Comparison of ENCODE assay signal across 12 cellular contexts in the genomic region with DNA sequence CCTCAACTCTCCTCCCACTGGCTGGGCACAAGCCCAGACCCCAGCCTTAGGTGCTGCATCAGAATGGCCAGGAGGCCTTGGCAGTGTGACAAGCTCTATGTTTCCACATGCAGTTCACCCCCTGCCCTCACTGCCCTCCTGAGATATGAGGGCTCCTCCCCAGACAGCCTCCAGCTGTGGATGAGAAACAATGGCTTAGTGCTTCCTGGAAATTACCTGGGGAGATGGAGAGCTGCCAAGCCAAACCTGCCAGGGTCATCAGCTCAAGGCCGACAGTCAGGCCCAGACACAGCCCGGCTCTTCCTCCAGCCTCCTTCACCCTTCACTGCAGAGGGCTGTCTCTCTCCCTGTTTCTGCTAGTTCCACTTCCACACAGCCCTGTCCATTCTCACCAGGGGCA.
DNase-seq lines count a peak whose midpoint lies in the region; ATAC-seq and TF ChIP-seq lines count a peak whose summit lies in the region.
"Had no signal": no experiment of that assay in that cellular context is flagged by ENCODE, and none has a peak within 500 bp of the region (broad histone marks: within the 10 kb centered on the region; RNA-seq: fewer than 3 reads in every experiment).

No MANE protein-coding gene starts in this region.

- no peak for TF ChIP-seq POLR2A in right lobe of liver (IDR thresholded peaks at IDR 0.05)
- no peak for TF ChIP-seq POLR2A in lower leg skin (IDR thresholded peaks at IDR 0.05)

- WGBS in right lobe of liver (ENCODE audit: insufficient coverage, low coverage, low lambda C conversion rate, missing lambda C conversion rate), result no CpG with 5 or more reads among the region's 2 CpGs
- WGBS in lower leg skin, 2 donors, result 52 to 62% methylated on average over 2 of the region's 2 CpGs

- peaks cover 0 to 9% of the 10 kb centered on the region in 2 donors for H3K4me1 ChIP-seq in ascending aorta
- H3K4me1 ChIP-seq in right lobe of liver, result peaks cover 0 to 26% (median 9%) of the 10 kb centered on the region in 4 donors

- H3K27me3 ChIP-seq in ascending aorta (no peaks in the 10 kb centered on the region), right lobe of liver (no peaks in the 10 kb centered on the region), brain microvascular endothelial cell (replicated peaks) (no peaks in the 10 kb centered on the region)

- H3K4me3 ChIP-seq in ascending aorta, result no peak overlapping the region
- no peak overlapping the region for H3K4me3 ChIP-seq in right lobe of liver
- H3K4me3 ChIP-seq in lower leg skin (ENCODE audit: low read depth, poor library complexity, severe bottlenecking), result no peak overlapping the region
- H3K4me3 ChIP-seq in brain microvascular endothelial cell (ENCODE audit: low read depth, low read length), result no peak overlapping the region

- no peaks in the 10 kb centered on the region for H3K9me3 ChIP-seq in ascending aorta
- no peaks in the 10 kb centered on the region for H3K9me3 ChIP-seq in right lobe of liver

- ATAC-seq in right lobe of liver (peak; percentile 57 to 77 (median 69)), HG03442 (IDR thresholded peaks at IDR 0.05; ENCODE audit: unreplicated experiment) (no peak)
- ATAC-seq: activated T-cell treated with anti-CD3 and anti-CD28 coated beads, Interleukin-2, amount 50 U/mL, for 72 hours had no signal

- in situ Hi-C loops in brain microvascular endothelial cell (cut with HindIII; ENCODE audit: low pct_ligation_motif_present, low sequenced_read_pairs), result no loop called here

- TF ChIP-seq CTCF in ascending aorta (IDR thresholded peaks at IDR 0.05) (no peak), right lobe of liver (IDR thresholded peaks at IDR 0.05) (no peak), lower leg skin (IDR thresholded peaks at IDR 0.05) (no peak), brain microvascular endothelial cell (IDR thresholded peaks at IDR 0.05; ENCODE audit: low read depth, low read length, missing control alignments) (no peak)

- H3K36me3 ChIP-seq in ascending aorta, result peaks cover 0 to 6% of the 10 kb centered on the region in 2 donors
- no peaks in the 10 kb centered on the region for H3K36me3 ChIP-seq in right lobe of liver
- H3K36me3 ChIP-seq in brain microvascular endothelial cell (replicated peaks), result no peaks in the 10 kb centered on the region

- H3K27ac ChIP-seq in ascending aorta, result peak overlapping the region; percentile 38 to 64
- peak overlapping the region in 2 of 3 donors; percentile 32 to 40 for H3K27ac ChIP-seq in right lobe of liver
- H3K27ac ChIP-seq in brain microvascular endothelial cell, result no peak overlapping the region

- DNase-seq in DMS153 (lab: John Stamatoyannopoulos, UW) (peak; percentile 70), NCI-H2029 (lab: John Stamatoyannopoulos, UW) (peak; percentile 67), ascending aorta (ENCODE audit: low spot score in 2 of 2) (no peak), right lobe of liver (peak in 2 of 3 donors; percentile 56 to 62), lower leg skin (ENCODE audit: low spot score in 2 of 2) (no peak), hippocampal formation (lab: John Stamatoyannopoulos, UW) (no peak), brain microvascular endothelial cell (no peak)
- DNase-seq: activated CD4-positive, CD25-positive, alpha-beta regulatory T cell treated with anti-CD3 and anti-CD28 coated beads, Interleukin-2, amount 50 U/mL, for 72 hours; activated T-cell treated with anti-CD3 and anti-CD28 coated beads, Interleukin-2, amount 50 U/mL, for 72 hours; amygdala; NCI-H1092 had no signal

- intact Hi-C loops in ascending aorta (cut with DNase I) (no loop called here), right lobe of liver (cut with DNase I) (no loop called here), lower leg skin (cut with DNase I; ENCODE audit: low total_unique reads) (no loop called here)

Comparison
In these comparisons a context has a peak if more than half of its experiments do, and no peak if none do; other contexts are left out.
1. DNase-seq: peak in DMS153 (single experiment), NCI-H2029 (single experiment) and right lobe of liver (2 of 3); none in ascending aorta (0 of 2), lower leg skin (0 of 2), hippocampal formation (0 of 2) and brain microvascular endothelial cell (single experiment).